In genomic region chr4:101500742-101501141, GRCh38 we compare ENCODE assay signal across 16 cellular contexts.
"Had no signal": no experiment of that assay in that cellular context is flagged by ENCODE, and none has a peak within 500 bp of the region (broad histone marks: within the 10 kb centered on the region; RNA-seq: fewer than 3 reads in every experiment).

No MANE protein-coding gene starts in this region.

- FAIRE-seq: urothelium cell line had no signal

- H3K36me3 Mint-ChIP-seq: mesothelial cell of epicardium, natural killer cell had no signal

- DNase-seq: effector memory CD8-positive, alpha-beta T cell; erythroblast; glutamatergic neuron; islet precursor cell; left lung; natural killer cell; sigmoid colon; stimulated activated CD4-positive, alpha-beta T cell treated with anti-CD3 and anti-CD28 coated beads, Interleukin-2, amount 100 ng/mL, for 24 hours; stimulated activated CD4-positive, alpha-beta T cell treated with anti-CD3 and anti-CD28 coated beads, Interleukin-4, amount 100 ng/mL, for 4 hours; stimulated activated naive CD4-positive, alpha-beta T cell; stomach had no signal

- H3K27me3 Mint-ChIP-seq: effector memory CD8-positive, alpha-beta T cell; memory B cell had no signal

- H3K9me3 Mint-ChIP-seq: effector memory CD8-positive, alpha-beta T cell; mesothelial cell of epicardium; natural killer cell; neural crest cell had no signal

- H3K4me3 Mint-ChIP-seq: effector memory CD8-positive, alpha-beta T cell; memory B cell; mesothelial cell of epicardium; natural killer cell; neural crest cell had no signal

- ATAC-seq: effector memory CD8-positive, alpha-beta T cell; gastroesophageal sphincter; left lung; natural killer cell had no signal

- H3K27ac Mint-ChIP-seq: effector memory CD8-positive, alpha-beta T cell; memory B cell; mesothelial cell of epicardium; natural killer cell had no signal

- H3K4me1 Mint-ChIP-seq: mesothelial cell of epicardium, natural killer cell, neural crest cell had no signal
